ENCODE assay signal across 10 cellular contexts in genomic region chr2:191166111-191166755, GRCh38. TPM values are rescaled to one million over a fixed set of nuclear protein-coding genes. Genes with fewer than 3 reads are reported as not detected.
A peak's percentile ranks its signal among the peaks of the same experiment; 100 is the strongest.
DNase-seq lines count a peak whose midpoint lies in the region; ATAC-seq and TF ChIP-seq lines count a peak whose summit lies in the region.
"Had no signal": no experiment of that assay in that cellular context is flagged by ENCODE, and none has a peak within 500 bp of the region (broad histone marks: within the 10 kb centered on the region; RNA-seq: fewer than 3 reads in every experiment).

No MANE protein-coding gene starts in this region.

- no peaks in the 10 kb centered on the region for H3K36me3 ChIP-seq in ACC112 (ENCODE audit: insufficient read depth, low read length)
- H3K36me3 ChIP-seq in lower lobe of right lung = no peaks in the 10 kb centered on the region

- ATAC-seq in lower lobe of right lung = peak; percentile 68 to 75

- H3K9me3 ChIP-seq in lower lobe of right lung = no peaks in the 10 kb centered on the region

- H3K79me2 ChIP-seq in ACC112 (ENCODE audit: control insufficient read depth, insufficient read depth, low read length, unreplicated experiment) = no peaks in the 10 kb centered on the region

- H3K27me3 ChIP-seq in ACC112 (ENCODE audit: insufficient read depth, low read length) (no peaks in the 10 kb centered on the region), lower lobe of right lung (ENCODE audit: low read depth) (no peaks in the 10 kb centered on the region)

- H3K4me1 ChIP-seq in ACC112 (ENCODE audit: control insufficient read depth, insufficient read depth, low read length, unreplicated experiment) (peaks cover 62% of the 10 kb centered on the region), lower lobe of right lung (peaks cover 38% of the 10 kb centered on the region)

- H3K4me3 ChIP-seq in ACC112 (ENCODE audit: low read depth, low read length) = no peak overlapping the region
- no peak overlapping the region for H3K4me3 ChIP-seq in lower lobe of right lung

- peak overlapping the region; percentile 77 for H3K27ac ChIP-seq in ACC112 (ENCODE audit: low read depth, low read length)
- H3K27ac ChIP-seq in lower lobe of right lung = no peak overlapping the region

- DNase-seq in NCI-H2107 (lab: John Stamatoyannopoulos, UW) (peak; percentile 40), dedifferentiated amniotic fluid mesenchymal stem cell (ENCODE audit: extremely low spot score) (peak; percentile 22), lower lobe of right lung (no peak), T-helper 2 cell (no peak), HUDEP-2 (lab: John Stamatoyannopoulos, UW; ENCODE audit: unreplicated experiment in 76 of 76) (no peak), ureter (ENCODE audit: low spot score) (no peak)
- DNase-seq in stimulated activated CD4-positive, alpha-beta T cell treated with anti-CD3 and anti-CD28 coated beads, Interleukin-12 subunit alpha, Interleukin-12 subunit beta, amount 100 ng/mL, for 4 hours = no peak
- DNase-seq: activated T-cell treated with anti-CD3 and anti-CD28 coated beads, Interleukin-2, amount 50 U/mL, for 4 hours had no signal

- H2AFZ ChIP-seq in ACC112 (ENCODE audit: low read length, unreplicated experiment) = no peak overlapping the region

- intact Hi-C loops in lower lobe of right lung (cut with DNase I) = no loop called here

- no peak for TF ChIP-seq CTCF in lower lobe of right lung (IDR thresholded peaks at IDR 0.05)

RNA-seq across cellular contexts. Expression of gene STAT4, which starts 15.4 kb away (rescaled TPM):
- 5.8 TPM for total RNA-seq in lower lobe of right lung
- 5.3 TPM for total RNA-seq in ureter
- total RNA-seq: OCI-LY7 had no signal

Comparison
In these comparisons a context has a peak if more than half of its experiments do, and no peak if none do; other contexts are left out.
1. DNase-seq: peak in NCI-H2107 (single experiment) and dedifferentiated amniotic fluid mesenchymal stem cell (single experiment); none in lower lobe of right lung (single experiment), T-helper 2 cell (0 of 5), HUDEP-2 (0 of 76), ureter (single experiment) and stimulated activated CD4-positive, alpha-beta T cell treated with anti-CD3 and anti-CD28 coated beads, Interleukin-12 subunit alpha, Interleukin-12 subunit beta, amount 100 ng/mL, for 4 hours (single experiment).